In genomic region chr6:163302747-163303146, GRCh38 we compare ENCODE assay signal across 22 cellular contexts.
DNase-seq lines count a peak whose midpoint lies in the region; ATAC-seq and TF ChIP-seq lines count a peak whose summit lies in the region.
"Had no signal": no experiment of that assay in that cellular context is flagged by ENCODE, and none has a peak within 500 bp of the region (broad histone marks: within the 10 kb centered on the region; RNA-seq: fewer than 3 reads in every experiment).

No MANE protein-coding gene starts in this region.

- H3K4me3 ChIP-seq in heart left ventricle (peak overlapping the region in 2 of 12 donors; percentile 7 to 18), skeletal muscle tissue (ENCODE audit: low read length in 3 of 3) (no peak overlapping the region), suprapubic skin (no peak overlapping the region)

- TF ChIP-seq CTCF in heart left ventricle (IDR thresholded peaks at IDR 0.05) = no peak
- TF ChIP-seq CTCF in suprapubic skin (IDR thresholded peaks at IDR 0.05) = no peak

- no peaks in the 10 kb centered on the region for H3K9me3 ChIP-seq in heart left ventricle
- no peaks in the 10 kb centered on the region for H3K9me3 ChIP-seq in skeletal muscle tissue (ENCODE audit: control insufficient read depth in 3 of 3, low read length in 3 of 3)
- no peaks in the 10 kb centered on the region for H3K9me3 ChIP-seq in suprapubic skin
- H3K9me3 ChIP-seq: SK-N-SH had no signal

- ATAC-seq in heart left ventricle (peak in 3 of 4 donors; percentile 34 to 50 (median 47)), GM21528 (IDR thresholded peaks at IDR 0.05; ENCODE audit: low FRiP score, unreplicated experiment) (no peak)
- ATAC-seq: HCT116 had no signal

- H3K27ac ChIP-seq in heart left ventricle (peak overlapping the region in 11 of 12 donors; percentile 28 to 78 (median 57)), skeletal muscle tissue (ENCODE audit: low read depth, low read length) (peak overlapping the region; percentile 41), suprapubic skin (no peak overlapping the region)

- no peak for TF ChIP-seq EP300 in suprapubic skin (IDR thresholded peaks at IDR 0.05)

- peak overlapping the region in 1 of 3 donors; percentile 35 for H3K9ac ChIP-seq in skeletal muscle tissue (ENCODE audit: low read depth in 1 of 3, low read length in 3 of 3)
- H3K9ac ChIP-seq: SK-N-SH had no signal

- TF ChIP-seq POLR2A in heart left ventricle (IDR thresholded peaks at IDR 0.05) (no peak), suprapubic skin (IDR thresholded peaks at IDR 0.05) (no peak)

- intact Hi-C loops in heart left ventricle (cut with DNase I) = loop anchor here in 2 of 10 donors (5.0 kb wide), 1 partner anchor 35 kb away; no protein-coding TSS in a partner anchor

- H3K4me1 ChIP-seq in heart left ventricle (peaks cover 0 to 38% (median 9%) of the 10 kb centered on the region in 12 donors), skeletal muscle tissue (ENCODE audit: control insufficient read depth in 3 of 3, insufficient read depth in 3 of 3, low read length in 3 of 3) (peaks cover 13 to 29% (median 23%) of the 10 kb centered on the region in 3 donors), suprapubic skin (no peaks in the 10 kb centered on the region)

- H3K27me3 ChIP-seq in heart left ventricle (no peaks in the 10 kb centered on the region), skeletal muscle tissue (ENCODE audit: control insufficient read depth in 3 of 3, insufficient read depth in 3 of 3, low read length in 3 of 3) (no peaks in the 10 kb centered on the region), suprapubic skin (no peaks in the 10 kb centered on the region)

- H3K36me3 ChIP-seq in heart left ventricle (no peaks in the 10 kb centered on the region), skeletal muscle tissue (ENCODE audit: control insufficient read depth in 3 of 3, insufficient read depth in 3 of 3, low read length in 3 of 3) (no peaks in the 10 kb centered on the region), suprapubic skin (no peaks in the 10 kb centered on the region)

- DNase-seq in NCI-H226 (peak; percentile 35), heart left ventricle (no peak), iris pigment epithelial cell (ENCODE audit: low read depth) (peak; percentile 58), suprapubic skin (ENCODE audit: low spot score in 2 of 2) (no peak), NOMO-1 treated with dmso at 0.1 percent for 144 hours (lab: John Stamatoyannopoulos, UW; ENCODE audit: unreplicated experiment) (no peak)
- no peak for DNase-seq in stimulated activated CD4-positive, alpha-beta T cell treated with anti-CD3 and anti-CD28 coated beads, Interleukin-4, amount 100 ng/mL, for 24 hours
- DNase-seq: C1 segment of cervical spinal cord; CD4-positive, alpha-beta memory T cell; COR-L47; DMS53; EL; GF-D8; KBM-7; MV-4-11; NCI-H1105; NCI-H1436 treated with DMSO at 0.1 percent for 48 hours; NCI-H2029; NCI-H526 treated with DMSO at 0.1 percent for 48 hours; SK-N-SH had no signal

- 52 to 61% (median 58%) methylated on average over 9 of the region's 9 CpGs for WGBS in heart left ventricle, 4 donors
- WGBS in suprapubic skin = 90% methylated on average over 9 of the region's 9 CpGs

Comparison
In these comparisons a context has a peak if more than half of its experiments do, and no peak if none do; other contexts are left out.
1. DNase-seq: peak in NCI-H226 (single experiment) and iris pigment epithelial cell (single experiment); none in heart left ventricle (0 of 5), suprapubic skin (0 of 2), NOMO-1 treated with dmso at 0.1 percent for 144 hours (single experiment) and stimulated activated CD4-positive, alpha-beta T cell treated with anti-CD3 and anti-CD28 coated beads, Interleukin-4, amount 100 ng/mL, for 24 hours (single experiment).